20 cellular contexts compared by ENCODE assay signal in the genomic region with DNA sequence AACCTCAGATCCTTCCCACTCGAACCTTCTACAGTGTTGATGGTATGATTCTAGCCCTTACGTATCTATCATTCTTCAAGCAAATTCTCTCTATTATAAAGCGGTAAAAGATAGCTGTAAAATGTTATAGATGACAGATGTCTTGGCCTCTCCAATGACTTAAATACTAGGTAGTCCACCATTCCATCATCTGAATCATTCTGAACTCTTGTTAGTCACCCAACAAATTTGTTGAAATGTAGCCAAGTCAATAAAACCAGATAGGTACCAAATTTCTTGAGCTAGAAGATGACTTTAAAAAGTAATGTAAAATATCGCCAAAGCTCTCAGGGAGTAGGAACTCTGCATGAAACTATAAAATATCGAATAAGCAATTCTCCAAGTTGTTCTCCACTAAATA. TPM values are rescaled to one million over a fixed set of nuclear protein-coding genes. Genes with fewer than 3 reads are reported as not detected.
DNase-seq lines count a peak whose midpoint lies in the region; FAIRE-seq and TF ChIP-seq lines count a peak whose summit lies in the region.
"Had no signal": no experiment of that assay in that cellular context is flagged by ENCODE, and none has a peak within 500 bp of the region (broad histone marks: within the 10 kb centered on the region; RNA-seq: fewer than 3 reads in every experiment).

No MANE protein-coding gene starts in this region.

- DNase-seq in HFFc6 (peak; percentile 45), RCC 7860 (ENCODE audit: low spot score) (peak; percentile 26), epithelial cell of esophagus (ENCODE audit: low read depth) (peak; percentile 77), foreskin melanocyte (no peak), NOMO-1 treated with dmso at 0.1 percent for 144 hours (lab: John Stamatoyannopoulos, UW; ENCODE audit: unreplicated experiment) (no peak)
- DNase-seq in effector CD4-positive, alpha-beta T cell: no peak
- DNase-seq: activated B cell treated with CpG ODN at 0.5 μM for 24 hours; activated naive CD4-positive, alpha-beta T cell treated with anti-CD3 and anti-CD28 coated beads, Interleukin-2, amount 50 U/mL, for 16 hours; activated T-cell treated with anti-CD3 and anti-CD28 coated beads, Interleukin-2, amount 50 U/mL, for 4 hours; H9; left cardiac atrium; naive thymus-derived CD8-positive, alpha-beta T cell; NCI-H526; OCI-M1; stimulated activated CD4-positive, alpha-beta T cell treated with anti-CD3 and anti-CD28 coated beads, Interleukin-2, amount 100 ng/mL, for 24 hours; stimulated activated naive CD8-positive, alpha-beta T cell treated with anti-CD3 and anti-CD28 coated beads, Interleukin-15, Interleukin-2, amounts not matched to agents 100 U/mL and 50 U/mL, for 24 hours; transverse colon had no signal

- no peaks in the 10 kb centered on the region for H3K36me3 Mint-ChIP-seq in HFFc6 (ENCODE audit: low read depth)
- H3K36me3 Mint-ChIP-seq: naive thymus-derived CD8-positive, alpha-beta T cell had no signal

- H3K27ac Mint-ChIP-seq in HFFc6: peak overlapping the region; percentile 20
- H3K27ac Mint-ChIP-seq: activated B cell treated with CpG ODN at 0.5 μM for 24 hours; H9; naive thymus-derived CD8-positive, alpha-beta T cell had no signal

- no peaks in the 10 kb centered on the region for H3K27me3 ChIP-seq in skeletal muscle satellite cell (ENCODE audit: control insufficient read depth, insufficient read depth, low read length)
- H3K27me3 ChIP-seq: transverse colon had no signal

- H3K4me3 ChIP-seq in epithelial cell of esophagus (ENCODE audit: low read length) (no peak overlapping the region), skeletal muscle satellite cell (ENCODE audit: low read length) (no peak overlapping the region)
- H3K4me3 ChIP-seq: coronary artery, GM12878, transverse colon had no signal

- H3K9ac ChIP-seq in skeletal muscle satellite cell (ENCODE audit: low read depth, low read length): no peak overlapping the region

- H3K4me3 Mint-ChIP-seq in HFFc6: peak overlapping the region; percentile 8; the same call in 1 of the 2 replicates
- H3K4me3 Mint-ChIP-seq: activated B cell treated with CpG ODN at 0.5 μM for 24 hours; activated T-cell treated with anti-CD3 and anti-CD28 coated beads, Interleukin-2, amount 50 U/mL, for 4 hours; H9; naive thymus-derived CD8-positive, alpha-beta T cell had no signal

- no peaks in the 10 kb centered on the region for H3K27me3 Mint-ChIP-seq in HFFc6 (ENCODE audit: insufficient read depth)

- H3K9me3 ChIP-seq in skeletal muscle satellite cell (replicated peaks; ENCODE audit: low read length): no peaks in the 10 kb centered on the region
- H3K9me3 ChIP-seq: transverse colon had no signal

- H3K36me3 ChIP-seq in skeletal muscle satellite cell (ENCODE audit: insufficient read depth, low read length): no peaks in the 10 kb centered on the region
- H3K36me3 ChIP-seq: transverse colon had no signal

- TF ChIP-seq CTCF in HFFc6 (IDR thresholded peaks at IDR 0.05): no peak
- TF ChIP-seq CTCF in epithelial cell of esophagus (IDR thresholded peaks at IDR 0.05; ENCODE audit: insufficient read depth, low read depth, low read length, missing control alignments): no peak

- H3K4me2 ChIP-seq in skeletal muscle satellite cell (ENCODE audit: low read length): peak overlapping the region; percentile 29

- H3K4me1 ChIP-seq in skeletal muscle satellite cell (ENCODE audit: control insufficient read depth, insufficient read depth, low read length): peaks cover 23% of the 10 kb centered on the region
- H3K4me1 ChIP-seq: transverse colon had no signal

- peaks cover 33% of the 10 kb centered on the region for H3K4me1 Mint-ChIP-seq in HFFc6 (ENCODE audit: low read depth)
- H3K4me1 Mint-ChIP-seq: activated B cell treated with CpG ODN at 0.5 μM for 24 hours; H9; naive thymus-derived CD8-positive, alpha-beta T cell had no signal

- H3K9me3 Mint-ChIP-seq in HFFc6: no peaks in the 10 kb centered on the region
- H3K9me3 Mint-ChIP-seq: activated B cell treated with CpG ODN at 0.5 μM for 24 hours; activated T-cell treated with anti-CD3 and anti-CD28 coated beads, Interleukin-2, amount 50 U/mL, for 4 hours; naive thymus-derived CD8-positive, alpha-beta T cell had no signal

- FAIRE-seq in RCC 7860 (lab: Jason Lieb, UNC): no peak
- FAIRE-seq: GM12878 had no signal

RNA-seq across cellular contexts. Expression of gene PICALM, which starts 32.6 kb away (rescaled TPM):
- total RNA-seq in HFFc6 (2021; fragmentation: NEBNext Ultra II Directional; extraction: Animal tissue kit (Norgen Biotek cat#: 25700)): 100 to 1,000 TPM; 193 to 267 (median 244) TPM
- 166 and 219 TPM in 2 replicates for total RNA-seq in skeletal muscle satellite cell (2012; rRNA removed)

Comparison
In these comparisons a context has a peak if more than half of its experiments do, and no peak if none do; other contexts are left out.
1. DNase-seq: peak in HFFc6 (single experiment), RCC 7860 (single experiment) and epithelial cell of esophagus (single experiment); none in foreskin melanocyte (single experiment), effector CD4-positive, alpha-beta T cell (single experiment) and NOMO-1 treated with dmso at 0.1 percent for 144 hours (single experiment).